Comparison of ENCODE assay signal across 19 cellular contexts in the genomic region with DNA sequence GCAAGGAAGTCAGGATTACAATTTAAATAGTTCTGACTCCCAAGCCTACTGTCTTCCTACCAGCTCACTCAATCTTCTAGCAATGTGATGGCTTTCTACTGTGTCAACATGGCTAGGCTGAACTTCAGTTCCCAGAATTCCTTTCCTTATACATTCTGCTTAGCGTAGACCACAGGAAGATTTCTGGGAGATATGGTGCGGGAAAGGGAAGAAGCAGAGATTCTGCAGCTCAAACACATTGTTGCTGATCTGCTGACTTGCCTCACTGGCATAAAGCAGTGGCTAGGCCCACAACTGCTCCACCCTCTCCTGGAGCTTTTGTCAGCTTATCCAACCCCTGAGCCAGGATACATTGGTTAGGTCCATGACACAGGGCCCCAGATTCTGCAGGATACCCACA.
"Had no signal": no experiment of that assay in that cellular context is flagged by ENCODE, and none has a peak within 500 bp of the region (broad histone marks: within the 10 kb centered on the region; RNA-seq: fewer than 3 reads in every experiment).

No MANE protein-coding gene starts in this region.

- H3K36me3 Mint-ChIP-seq: immature natural killer cell; natural killer cell treated with Interleukin-12 subunit alpha and Interleukin-12 subunit beta and Interleukin-15 and Interleukin-18, amount 100 ng/mL, for 72 hours; type B pancreatic cell had no signal

- ATAC-seq: gastroesophageal sphincter; left cardiac atrium; natural killer cell treated with Interleukin-12 subunit alpha and Interleukin-12 subunit beta and Interleukin-15 and Interleukin-18, amount 100 ng/mL, for 72 hours; pancreas; right cardiac atrium had no signal

- H3K27me3 Mint-ChIP-seq: natural killer cell treated with Interleukin-12 subunit alpha and Interleukin-12 subunit beta and Interleukin-15 and Interleukin-18, amount 100 ng/mL, for 72 hours; progenitor cell of endocrine pancreas; type B pancreatic cell had no signal

- H3K4me1 ChIP-seq: pancreas, uterus had no signal

- H3K4me3 ChIP-seq: esophagus muscularis mucosa, gastroesophageal sphincter, pancreas, uterus had no signal

- H3K36me3 ChIP-seq: esophagus muscularis mucosa, gastroesophageal sphincter, pancreas, uterus had no signal

- DNase-seq: cortex of kidney; effector memory CD4-positive, alpha-beta T cell; immature natural killer cell; kidney; left cardiac atrium; midbrain; occipital lobe; pancreas; right cardiac atrium; small intestine; stimulated activated CD4-positive, alpha-beta T cell treated with anti-CD3 and anti-CD28 coated beads, Interleukin-2, amount 100 ng/mL, for 48 hours; stimulated activated naive CD4-positive, alpha-beta T cell treated with Interleukin-2 at 50 U/mL for 16 hours; uterus had no signal

- H3K27ac ChIP-seq: epithelial cell of prostate, esophagus muscularis mucosa, gastroesophageal sphincter, pancreas, uterus had no signal

- H3K4me3 Mint-ChIP-seq: immature natural killer cell; natural killer cell treated with Interleukin-12 subunit alpha and Interleukin-12 subunit beta and Interleukin-15 and Interleukin-18, amount 100 ng/mL, for 72 hours; type B pancreatic cell had no signal

- H3K9me3 Mint-ChIP-seq: immature natural killer cell; natural killer cell treated with Interleukin-12 subunit alpha and Interleukin-12 subunit beta and Interleukin-15 and Interleukin-18, amount 100 ng/mL, for 72 hours; type B pancreatic cell had no signal

- H3K27me3 ChIP-seq: esophagus muscularis mucosa, gastroesophageal sphincter, pancreas, uterus had no signal

- H3K9me3 ChIP-seq: esophagus muscularis mucosa, gastroesophageal sphincter, pancreas, uterus had no signal

- H3K27ac Mint-ChIP-seq: natural killer cell treated with Interleukin-12 subunit alpha and Interleukin-12 subunit beta and Interleukin-15 and Interleukin-18, amount 100 ng/mL, for 72 hours; progenitor cell of endocrine pancreas; type B pancreatic cell had no signal
